Comparison of ENCODE assay signal across 29 cellular contexts in genomic region chr17:51819820-51820219, GRCh38.
DNase-seq lines count a peak whose midpoint lies in the region; ATAC-seq and TF ChIP-seq lines count a peak whose summit lies in the region.
"Had no signal": no experiment of that assay in that cellular context is flagged by ENCODE, and none has a peak within 500 bp of the region (broad histone marks: within the 10 kb centered on the region; RNA-seq: fewer than 3 reads in every experiment).

No MANE protein-coding gene starts in this region.

- H3K9me3 ChIP-seq in BLaER1 treated with 17β-estradiol and CSF1 and Interleukin-3, amounts not matched to agents 10 nM and 100 nM (replicated peaks in 1 of 11): no peaks in the 10 kb centered on the region
- H3K9me3 ChIP-seq in Panc1 (ENCODE audit: control insufficient read depth, insufficient read depth, low read depth, low read length) (no peaks in the 10 kb centered on the region), suprapubic skin (no peaks in the 10 kb centered on the region)
- H3K9me3 ChIP-seq: MG63 had no signal

- TF ChIP-seq POLR2A in suprapubic skin (IDR thresholded peaks at IDR 0.05): no peak

- DNase-seq in activated CD4-positive, alpha-beta T cell treated with anti-CD3 and anti-CD28 coated beads, Interleukin-2, amount 10 ng/mL, durations not matched to agents 24 days and 14 days: no peak
- DNase-seq in activated CD4-positive, alpha-beta T cell treated with anti-CD3 and anti-CD28 coated beads, Interleukin-2, amount 50 U/mL, for 48 hours: no peak
- DNase-seq in Panc1 (ENCODE audit: low read depth, low spot score) (no peak), epithelial cell of prostate (ENCODE audit: low read depth, low spot score) (no peak), suprapubic skin (ENCODE audit: low spot score in 2 of 2) (no peak), mesenteric fat pad (ENCODE audit: low spot score) (no peak), SKM-1 treated with dmso at 0.1 percent for 144 hours (lab: John Stamatoyannopoulos, UW; ENCODE audit: unreplicated experiment) (no peak)
- DNase-seq: C1 segment of cervical spinal cord; COR-L47; DMS79; EL; GDM1; GOT3; HCEC 1CT; KBM-7; MG63; NCI-H1105 treated with DMSO at 0.1 percent for 48 hours; NCI-H146; NCI-H1930; NCI-H2107; NCI-H524; NCI-H774; NK-92 treated with Interleukin-12 subunit alpha and Interleukin-12 subunit beta, amount 100 ng/mL, for 24 hours; PC-9; RPMI8226; SHP77 had no signal

- in situ Hi-C loops in Panc1 (cut with HindIII; ENCODE audit: low pct_unique_long_range_greater_than_20kb, low sequenced_read_pairs): no loop called here

- no peaks in the 10 kb centered on the region for H3K36me3 ChIP-seq in BLaER1 treated with 17β-estradiol and CSF1 and Interleukin-3, amounts not matched to agents 10 nM and 100 nM
- H3K36me3 ChIP-seq in Panc1 (ENCODE audit: control insufficient read depth, insufficient read depth, low read length) (no peaks in the 10 kb centered on the region), suprapubic skin (no peaks in the 10 kb centered on the region)
- H3K36me3 ChIP-seq: MG63 had no signal

- H3K27ac Mint-ChIP-seq in activated CD4-positive, alpha-beta T cell treated with anti-CD3 and anti-CD28 coated beads, Interleukin-2, amount 10 ng/mL, durations not matched to agents 24 days and 14 days: peak overlapping the region; percentile 13

- CTCF ChIA-PET in Panc1 (lab: Charles Lee): no interaction called here

- H3K4me3 ChIP-seq in BLaER1 treated with 17β-estradiol and CSF1 and Interleukin-3, amounts not matched to agents 10 nM and 100 nM: no peak overlapping the region
- H3K4me3 ChIP-seq in Panc1 (ENCODE audit: low read depth in 2 of 2, low read length in 2 of 2) (no peak overlapping the region), suprapubic skin (no peak overlapping the region)
- H3K4me3 ChIP-seq: GM12878, MG63, PC-9 had no signal

- BruUV-seq in Panc1 (replicated peaks; lab: Mats Ljungman, UMichigan): no TSS peak

- no peak overlapping the region for H3K9ac ChIP-seq in BLaER1 treated with 17β-estradiol and CSF1 and Interleukin-3, amounts not matched to agents 10 nM and 100 nM

- no peaks in the 10 kb centered on the region for H4K20me1 ChIP-seq in BLaER1 treated with 17β-estradiol and CSF1 and Interleukin-3, amounts not matched to agents 10 nM and 100 nM

- H3K27me3 Mint-ChIP-seq in activated CD4-positive, alpha-beta T cell treated with anti-CD3 and anti-CD28 coated beads, Interleukin-2, amount 10 ng/mL, durations not matched to agents 24 days and 14 days: peaks cover 3% of the 10 kb centered on the region

- whole genome bisulfite sequencing in suprapubic skin: 83% methylated on average over 3 of the region's 3 CpGs

- no peak for TF ChIP-seq CTCF in Panc1 (IDR thresholded peaks at IDR 0.05)
- no peak for TF ChIP-seq CTCF in suprapubic skin (IDR thresholded peaks at IDR 0.05)

- intact Hi-C loops in activated CD4-positive, alpha-beta T cell treated with anti-CD3 and anti-CD28 coated beads, Interleukin-2, amount 10 ng/mL, durations not matched to agents 24 days and 14 days (cut with micrococcal nuclease): no loop called here
- intact Hi-C loops in Panc1 (cut with micrococcal nuclease; ENCODE audit: unreplicated experiment): loop anchor here (10.0 kb wide), 1 partner anchor 55 kb away; no protein-coding TSS in a partner anchor

- no peak for TF ChIP-seq EP300 in suprapubic skin (IDR thresholded peaks at IDR 0.05)

- no peaks in the 10 kb centered on the region for H3K4me1 Mint-ChIP-seq in activated CD4-positive, alpha-beta T cell treated with anti-CD3 and anti-CD28 coated beads, Interleukin-2, amount 10 ng/mL, durations not matched to agents 24 days and 14 days

- ATAC-seq in Panc1: 0 out of 2 replicates have a peak, but pooled peaks have one; percentile 36
- ATAC-seq: GM12878 had no signal

- peak overlapping the region in 7 of 11 experiments; percentile 21 to 41 (median 28); a peak in 11 of 22 replicates for H3K4me2 ChIP-seq in BLaER1 treated with 17β-estradiol and CSF1 and Interleukin-3, amounts not matched to agents 10 nM and 100 nM
- H3K4me2 ChIP-seq: PC-9 had no signal

- H3K36me3 Mint-ChIP-seq in activated CD4-positive, alpha-beta T cell treated with anti-CD3 and anti-CD28 coated beads, Interleukin-2, amount 10 ng/mL, durations not matched to agents 24 days and 14 days (ENCODE audit: low read depth): no peaks in the 10 kb centered on the region
- H3K36me3 Mint-ChIP-seq: CD4-positive, alpha-beta memory T cell had no signal

- no peak overlapping the region for H3K4me3 Mint-ChIP-seq in activated CD4-positive, alpha-beta T cell treated with anti-CD3 and anti-CD28 coated beads, Interleukin-2, amount 10 ng/mL, durations not matched to agents 24 days and 14 days
- H3K4me3 Mint-ChIP-seq: CD4-positive, alpha-beta memory T cell had no signal

- H3K9me3 Mint-ChIP-seq in activated CD4-positive, alpha-beta T cell treated with anti-CD3 and anti-CD28 coated beads, Interleukin-2, amount 10 ng/mL, durations not matched to agents 24 days and 14 days: no peaks in the 10 kb centered on the region
- H3K9me3 Mint-ChIP-seq: CD4-positive, alpha-beta memory T cell had no signal

- H3K4me1 ChIP-seq in BLaER1 treated with 17β-estradiol and CSF1 and Interleukin-3, amounts not matched to agents 10 nM and 100 nM: peaks cover 0 to 16% (median 13%) of the 10 kb centered on the region in 10 experiments; a peak in 12 of 20 replicates
- H3K4me1 ChIP-seq in Panc1 (ENCODE audit: control insufficient read depth, insufficient read depth, low read length) (no peaks in the 10 kb centered on the region), suprapubic skin (no peaks in the 10 kb centered on the region)

- H3K27me3 ChIP-seq in BLaER1 treated with 17β-estradiol and CSF1 and Interleukin-3, amounts not matched to agents 10 nM and 100 nM: no peaks in the 10 kb centered on the region
- H3K27me3 ChIP-seq in Panc1 (ENCODE audit: control insufficient read depth, insufficient read depth, low read length) (no peaks in the 10 kb centered on the region; the same call in 1 of the 2 replicates), suprapubic skin (no peaks in the 10 kb centered on the region)
- H3K27me3 ChIP-seq: MG63 had no signal

- POLR2A ChIA-PET in Panc1 (lab: Charles Lee): no interaction called here

- H3K27ac ChIP-seq in BLaER1 treated with 17β-estradiol and CSF1 and Interleukin-3, amounts not matched to agents 10 nM and 100 nM: peak overlapping the region in 1 of 11 experiments; percentile 63; a peak in 4 of 22 replicates
- H3K27ac ChIP-seq in Panc1 (ENCODE audit: low read length) (no peak overlapping the region), epithelial cell of prostate (peak overlapping the region; percentile 53), suprapubic skin (no peak overlapping the region)
- H3K27ac ChIP-seq: PC-9 had no signal
